Comparison of ENCODE assay signal across 2 cellular contexts in genomic region chr17:61416540-61417363, GRCh38.
TF ChIP-seq lines count a peak whose summit lies in the region.

No MANE protein-coding gene starts in this region.

TF ChIP-seq in HEK293T, 16 proteins besides CTCF, POLR2A, EP300 and RAD21:
- TF ChIP-seq FOXK2 (IDR thresholded peaks at IDR 0.05): no peak
- TF ChIP-seq PKNOX1 (IDR thresholded peaks at IDR 0.05): no peak
- peak; percentile 37; the same call in 1 of the 2 replicates for TF ChIP-seq HDGF (IDR thresholded peaks at IDR 0.05; ENCODE audit: borderline replicate concordance)
- TF ChIP-seq ARNT (IDR thresholded peaks at IDR 0.05): no peak
- no peak for TF ChIP-seq L3MBTL2 (conservative IDR thresholded peaks at IDR 0.05)

TF ChIP-seq in HepG2, 621 proteins besides CTCF, POLR2A, EP300 and RAD21 (continues in another document):
- TF ChIP-seq ZBTB4 (CRISPR knock-in tag; IDR thresholded peaks at IDR 0.05; ENCODE audit: borderline replicate concordance) (peak; percentile 75; the same call in 1 of the 2 replicates), ZNF704 (CRISPR knock-in tag; IDR thresholded peaks at IDR 0.05; ENCODE audit: borderline replicate concordance) (no peak), ZNF547 (CRISPR knock-in tag; IDR thresholded peaks at IDR 0.05) (no peak), ZNF564 (CRISPR knock-in tag; IDR thresholded peaks at IDR 0.05) (no peak; the same call in 1 of the 2 replicates), ZNF280D (CRISPR knock-in tag; IDR thresholded peaks at IDR 0.05) (no peak), ZNF235 (CRISPR knock-in tag; IDR thresholded peaks at IDR 0.05; ENCODE audit: borderline replicate concordance) (no peak), SCMH1 (CRISPR knock-in tag; IDR thresholded peaks at IDR 0.05; ENCODE audit: borderline replicate concordance) (no peak), ZNF441 (CRISPR knock-in tag; IDR thresholded peaks at IDR 0.05; ENCODE audit: borderline replicate concordance) (peak; percentile 17; the same call in 1 of the 2 replicates), FLYWCH1 (CRISPR knock-in tag; IDR thresholded peaks at IDR 0.05) (no peak), ZNF747 (CRISPR knock-in tag; IDR thresholded peaks at IDR 0.05; ENCODE audit: borderline replicate concordance) (no peak), ARNTL (CRISPR knock-in tag; IDR thresholded peaks at IDR 0.05) (no peak), GTF2F1 (IDR thresholded peaks at IDR 0.05; ENCODE audit: low read length) (no peak; the same call in 1 of the 2 replicates), ZNF639 (CRISPR knock-in tag; conservative IDR thresholded peaks at IDR 0.05) (no peak), ZIK1 (CRISPR knock-in tag; IDR thresholded peaks at IDR 0.05; ENCODE audit: borderline replicate concordance, low read depth) (no peak), ELF1 (CRISPR knock-in tag; IDR thresholded peaks at IDR 0.05) (no peak), ZNF75D (CRISPR knock-in tag; IDR thresholded peaks at IDR 0.05; ENCODE audit: borderline replicate concordance) (no peak), ZNF879 (CRISPR knock-in tag; IDR thresholded peaks at IDR 0.05) (no peak), ZNF850 (CRISPR knock-in tag; conservative IDR thresholded peaks at IDR 0.05) (no peak), ZBTB46 (CRISPR knock-in tag; IDR thresholded peaks at IDR 0.05; ENCODE audit: borderline replicate concordance) (peak; percentile 50; the same call in 1 of the 2 replicates), ZBTB8A (CRISPR knock-in tag; IDR thresholded peaks at IDR 0.05; ENCODE audit: borderline replicate concordance, low read depth) (no peak), SAP130 (CRISPR knock-in tag; IDR thresholded peaks at IDR 0.05; ENCODE audit: low read depth) (peak; percentile 71), ZNF558 (CRISPR knock-in tag; IDR thresholded peaks at IDR 0.05; ENCODE audit: borderline replicate concordance) (no peak), ZNF484 (CRISPR knock-in tag; IDR thresholded peaks at IDR 0.05; ENCODE audit: borderline replicate concordance, low read depth) (no peak), ZNF619 (CRISPR knock-in tag; IDR thresholded peaks at IDR 0.05) (peak; percentile 96), POGZ (CRISPR knock-in tag; IDR thresholded peaks at IDR 0.05) (no peak; the same call in 1 of the 2 replicates), ZBTB21 (CRISPR knock-in tag; IDR thresholded peaks at IDR 0.05) (no peak), HMG20A (CRISPR knock-in tag; IDR thresholded peaks at IDR 0.05; ENCODE audit: borderline replicate concordance) (no peak; the same call in 1 of the 2 replicates), ATF3 (CRISPR knock-in tag; IDR thresholded peaks at IDR 0.05) (no peak), NFKB2 (CRISPR knock-in tag; IDR thresholded peaks at IDR 0.05; ENCODE audit: borderline replicate concordance) (peak; percentile 69), ZNF280B (CRISPR knock-in tag; IDR thresholded peaks at IDR 0.05; ENCODE audit: borderline replicate concordance) (peak; percentile 64; the same call in 1 of the 2 replicates), NFYC (CRISPR knock-in tag; IDR thresholded peaks at IDR 0.05) (no peak), TEAD3 (CRISPR knock-in tag; optimal IDR thresholded peaks at IDR 0.05; ENCODE audit: borderline replicate concordance) (peak; percentile 8), IKZF5 (CRISPR knock-in tag; IDR thresholded peaks at IDR 0.05) (no peak), AKNA (CRISPR knock-in tag; IDR thresholded peaks at IDR 0.05; ENCODE audit: borderline replicate concordance) (no peak), HNRNPH1 (optimal IDR thresholded peaks at IDR 0.05; ENCODE audit: low read depth, low read length) (no peak), KAT7 (CRISPR knock-in tag; IDR thresholded peaks at IDR 0.05; ENCODE audit: borderline replicate concordance) (no peak), ZBTB37 (CRISPR knock-in tag; IDR thresholded peaks at IDR 0.05) (no peak), ASH2L (IDR thresholded peaks at IDR 0.05; ENCODE audit: insufficient read length, low read depth, low read length) (peak; percentile 28), ATF7-NPFF (CRISPR knock-in tag; IDR thresholded peaks at IDR 0.05; ENCODE audit: low read depth) (no peak)
